19 cellular contexts compared by ENCODE assay signal in genomic region chr2:190486037-190486623, GRCh38. TPM values are rescaled to one million over a fixed set of nuclear protein-coding genes. Genes with fewer than 3 reads are reported as not detected.
DNase-seq lines count a peak whose midpoint lies in the region; ATAC-seq and TF ChIP-seq lines count a peak whose summit lies in the region.
"Had no signal": no experiment of that assay in that cellular context is flagged by ENCODE, and none has a peak within 500 bp of the region (broad histone marks: within the 10 kb centered on the region; RNA-seq: fewer than 3 reads in every experiment).

No MANE protein-coding gene starts in this region.

- H3K4me1 ChIP-seq in BE2C (peaks cover 11% of the 10 kb centered on the region), Caco-2 (0 out of 2 replicates have a peak, but pooled peaks cover 9% of the 10 kb centered on the region), tibial artery (no peaks in the 10 kb centered on the region)
- H3K4me1 ChIP-seq: adrenal gland, gastrocnemius medialis, testis had no signal

- no peaks in the 10 kb centered on the region for H3K27me3 Mint-ChIP-seq in Caco-2 (ENCODE audit: insufficient read depth, unreplicated experiment)
- peaks cover 2% of the 10 kb centered on the region for H3K27me3 Mint-ChIP-seq in brain
- H3K27me3 Mint-ChIP-seq: activated B cell treated with CpG ODN at 0.5 μM for 24 hours, T-cell had no signal

- H3K27ac Mint-ChIP-seq in Caco-2 (ENCODE audit: unreplicated experiment) (peak overlapping the region; percentile 48), brain (peak overlapping the region in 4 of 5 experiments; percentile 2 to 41 (median 8))
- H3K27ac Mint-ChIP-seq: activated B cell treated with CpG ODN at 0.5 μM for 24 hours, GM23338, T-cell had no signal

- no peak overlapping the region for H3K27ac ChIP-seq in tibial artery
- H3K27ac ChIP-seq: adrenal gland, gastrocnemius medialis, ovary, testis had no signal

- H3K4me3 Mint-ChIP-seq in Caco-2 (ENCODE audit: unreplicated experiment) (no peak overlapping the region), brain (peak overlapping the region in 1 of 5 experiments; percentile 1)
- H3K4me3 Mint-ChIP-seq: activated B cell treated with CpG ODN at 0.5 μM for 24 hours, GM23338, T-cell had no signal

- POLR2A ChIA-PET in Caco-2 (lab: Charles Lee): no interaction called here

- in situ Hi-C loops in KBM-7 (cut with MboI; ENCODE audit: low pct_unique_long_range_greater_than_20kb, low sequenced_read_pairs): no loop called here

- TF ChIP-seq CTCF in BE2C (IDR thresholded peaks at IDR 0.05; ENCODE audit: low read depth, low read length) (no peak), Caco-2 (IDR thresholded peaks at IDR 0.05; ENCODE audit: insufficient read depth in 1 of 2, low read depth in 1 of 2, low read length in 1 of 2, severe bottlenecking in 1 of 2, unreplicated experiment in 1 of 2) (no peak), brain (conservative IDR thresholded peaks at IDR 0.05) (no peak), tibial artery (IDR thresholded peaks at IDR 0.05) (no peak)

- intact Hi-C loops in Caco-2 (cut with micrococcal nuclease; ENCODE audit: unreplicated experiment): no loop called here
- intact Hi-C loops in left ventricle myocardium superior (cut with micrococcal nuclease): no loop called here
- intact Hi-C loops in tibial artery (cut with DNase I; ENCODE audit: low total_unique reads): no loop called here

- DNase-seq in BE2C: peak; percentile 26
- DNase-seq in Caco-2: no peak
- no peak for DNase-seq in left ventricle myocardium superior
- no peak for DNase-seq in NOMO-1 treated with dmso at 0.1 percent for 144 hours (lab: John Stamatoyannopoulos, UW; ENCODE audit: unreplicated experiment)
- DNase-seq in tibial artery: no peak
- no peak for DNase-seq in KBM-7
- DNase-seq: activated B cell treated with CpG ODN at 0.5 μM for 24 hours; gastrocnemius medialis; NCI-H2029; NCI-H774; ovary; stimulated activated CD4-positive, alpha-beta T cell treated with anti-CD3 and anti-CD28 coated beads, Interleukin-2, amount 100 ng/mL, for 24 hours; T-cell; testis had no signal

- no peaks in the 10 kb centered on the region for H3K36me3 Mint-ChIP-seq in Caco-2 (ENCODE audit: insufficient read depth, unreplicated experiment)
- peaks cover 44% of the 10 kb centered on the region for H3K36me3 Mint-ChIP-seq in brain

- BruUV-seq in Caco-2 (replicated peaks; lab: Mats Ljungman, UMichigan): no TSS peak

- H3K36me3 ChIP-seq in BE2C: peaks cover 6% of the 10 kb centered on the region
- no peaks in the 10 kb centered on the region for H3K36me3 ChIP-seq in Caco-2 (ENCODE audit: control insufficient read depth, insufficient read depth, low read length)
- H3K36me3 ChIP-seq in tibial artery: peaks cover 13 to 21% (median 13%) of the 10 kb centered on the region in 3 donors
- H3K36me3 ChIP-seq: gastrocnemius medialis, ovary had no signal

- H3K9me3 ChIP-seq in BE2C (no peaks in the 10 kb centered on the region), Caco-2 (no peaks in the 10 kb centered on the region), tibial artery (no peaks in the 10 kb centered on the region)
- H3K9me3 ChIP-seq: adrenal gland, gastrocnemius medialis, ovary, testis had no signal

- H3K4me1 Mint-ChIP-seq in Caco-2 (ENCODE audit: low read depth, unreplicated experiment) (peaks cover 14% of the 10 kb centered on the region), brain (peaks cover 26% of the 10 kb centered on the region)
- H3K4me1 Mint-ChIP-seq: activated B cell treated with CpG ODN at 0.5 μM for 24 hours had no signal

- H3K4me3 ChIP-seq in BE2C (ENCODE audit: low read depth, low read length) (no peak overlapping the region), Caco-2 (ENCODE audit: low read depth, low read length) (no peak overlapping the region), tibial artery (no peak overlapping the region)
- H3K4me3 ChIP-seq: adrenal gland, gastrocnemius medialis, GM23338, ovary, testis had no signal

- ATAC-seq in left ventricle myocardium superior (peak; percentile 40), HG02763 (IDR thresholded peaks at IDR 0.05; ENCODE audit: unreplicated experiment) (no peak)
- ATAC-seq: gastrocnemius medialis, GM23338, left lobe of liver, T-cell had no signal

- H3K27me3 ChIP-seq in BE2C (no peaks in the 10 kb centered on the region), Caco-2 (replicated peaks; ENCODE audit: control insufficient read depth, insufficient read depth, low read length) (no peaks in the 10 kb centered on the region), tibial artery (no peaks in the 10 kb centered on the region)
- H3K27me3 ChIP-seq: adrenal gland, gastrocnemius medialis, ovary, testis had no signal

- CTCF ChIA-PET in Caco-2 (lab: Charles Lee): no interaction called here

- H3K9me3 Mint-ChIP-seq in Caco-2 (ENCODE audit: unreplicated experiment): no peaks in the 10 kb centered on the region
- peaks cover 3 to 13% (median 4%) of the 10 kb centered on the region in 5 experiments for H3K9me3 Mint-ChIP-seq in brain
- H3K9me3 Mint-ChIP-seq: activated B cell treated with CpG ODN at 0.5 μM for 24 hours, GM23338, T-cell had no signal

RNA-seq across cellular contexts. Expression of gene NEMP2, which starts 48.4 kb away (rescaled TPM):
- 3.2 TPM for polyA plus RNA-seq in BE2C (2012; ENCODE audit: insufficient read depth, insufficient read length, low read depth)
- total RNA-seq in Caco-2 (2022) (19.1 and 20.2 TPM in 2 replicates), left ventricle myocardium superior (2.8 TPM)
- polyA plus RNA-seq in brain (ENCODE audit: insufficient read depth, low read depth, low replicate concordance): 4.0 TPM
